Comparison of ENCODE assay signal across 1 cellular context in the genomic region with DNA sequence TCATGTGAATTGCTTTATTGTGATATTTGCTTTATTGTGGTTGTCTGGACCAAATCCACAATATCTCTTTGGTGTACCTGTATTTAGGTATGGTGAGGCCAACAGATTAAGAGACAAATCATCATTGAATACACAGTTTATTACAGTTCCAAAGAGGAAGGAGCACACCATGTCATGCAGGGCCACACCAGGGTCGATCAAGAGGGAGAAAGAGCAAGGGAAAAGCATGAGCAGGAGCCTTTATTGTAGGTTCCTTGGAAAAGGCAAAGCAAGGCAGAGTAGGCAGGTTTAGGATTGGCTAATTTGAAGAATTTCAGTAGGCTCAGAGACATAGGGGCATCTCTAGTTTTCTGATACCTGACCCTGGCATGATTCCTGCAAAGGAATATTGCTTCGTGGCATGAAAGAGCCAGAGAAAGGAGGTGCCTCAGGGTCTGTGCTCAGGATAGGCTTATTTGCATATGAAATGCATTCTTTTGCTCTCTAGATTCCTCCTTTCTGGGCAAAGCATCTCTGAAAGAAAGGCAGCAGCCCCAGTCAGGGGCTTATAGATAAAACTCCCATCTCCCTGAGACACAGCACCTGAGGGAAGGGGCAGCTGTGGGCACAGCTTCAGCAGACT.
TF ChIP-seq lines count a peak whose summit lies in the region.

No MANE protein-coding gene starts in this region.

TF ChIP-seq in GM23338, 12 proteins besides CTCF, POLR2A, EP300 and RAD21 (continued from another document):
- TF ChIP-seq, protein P1, sequence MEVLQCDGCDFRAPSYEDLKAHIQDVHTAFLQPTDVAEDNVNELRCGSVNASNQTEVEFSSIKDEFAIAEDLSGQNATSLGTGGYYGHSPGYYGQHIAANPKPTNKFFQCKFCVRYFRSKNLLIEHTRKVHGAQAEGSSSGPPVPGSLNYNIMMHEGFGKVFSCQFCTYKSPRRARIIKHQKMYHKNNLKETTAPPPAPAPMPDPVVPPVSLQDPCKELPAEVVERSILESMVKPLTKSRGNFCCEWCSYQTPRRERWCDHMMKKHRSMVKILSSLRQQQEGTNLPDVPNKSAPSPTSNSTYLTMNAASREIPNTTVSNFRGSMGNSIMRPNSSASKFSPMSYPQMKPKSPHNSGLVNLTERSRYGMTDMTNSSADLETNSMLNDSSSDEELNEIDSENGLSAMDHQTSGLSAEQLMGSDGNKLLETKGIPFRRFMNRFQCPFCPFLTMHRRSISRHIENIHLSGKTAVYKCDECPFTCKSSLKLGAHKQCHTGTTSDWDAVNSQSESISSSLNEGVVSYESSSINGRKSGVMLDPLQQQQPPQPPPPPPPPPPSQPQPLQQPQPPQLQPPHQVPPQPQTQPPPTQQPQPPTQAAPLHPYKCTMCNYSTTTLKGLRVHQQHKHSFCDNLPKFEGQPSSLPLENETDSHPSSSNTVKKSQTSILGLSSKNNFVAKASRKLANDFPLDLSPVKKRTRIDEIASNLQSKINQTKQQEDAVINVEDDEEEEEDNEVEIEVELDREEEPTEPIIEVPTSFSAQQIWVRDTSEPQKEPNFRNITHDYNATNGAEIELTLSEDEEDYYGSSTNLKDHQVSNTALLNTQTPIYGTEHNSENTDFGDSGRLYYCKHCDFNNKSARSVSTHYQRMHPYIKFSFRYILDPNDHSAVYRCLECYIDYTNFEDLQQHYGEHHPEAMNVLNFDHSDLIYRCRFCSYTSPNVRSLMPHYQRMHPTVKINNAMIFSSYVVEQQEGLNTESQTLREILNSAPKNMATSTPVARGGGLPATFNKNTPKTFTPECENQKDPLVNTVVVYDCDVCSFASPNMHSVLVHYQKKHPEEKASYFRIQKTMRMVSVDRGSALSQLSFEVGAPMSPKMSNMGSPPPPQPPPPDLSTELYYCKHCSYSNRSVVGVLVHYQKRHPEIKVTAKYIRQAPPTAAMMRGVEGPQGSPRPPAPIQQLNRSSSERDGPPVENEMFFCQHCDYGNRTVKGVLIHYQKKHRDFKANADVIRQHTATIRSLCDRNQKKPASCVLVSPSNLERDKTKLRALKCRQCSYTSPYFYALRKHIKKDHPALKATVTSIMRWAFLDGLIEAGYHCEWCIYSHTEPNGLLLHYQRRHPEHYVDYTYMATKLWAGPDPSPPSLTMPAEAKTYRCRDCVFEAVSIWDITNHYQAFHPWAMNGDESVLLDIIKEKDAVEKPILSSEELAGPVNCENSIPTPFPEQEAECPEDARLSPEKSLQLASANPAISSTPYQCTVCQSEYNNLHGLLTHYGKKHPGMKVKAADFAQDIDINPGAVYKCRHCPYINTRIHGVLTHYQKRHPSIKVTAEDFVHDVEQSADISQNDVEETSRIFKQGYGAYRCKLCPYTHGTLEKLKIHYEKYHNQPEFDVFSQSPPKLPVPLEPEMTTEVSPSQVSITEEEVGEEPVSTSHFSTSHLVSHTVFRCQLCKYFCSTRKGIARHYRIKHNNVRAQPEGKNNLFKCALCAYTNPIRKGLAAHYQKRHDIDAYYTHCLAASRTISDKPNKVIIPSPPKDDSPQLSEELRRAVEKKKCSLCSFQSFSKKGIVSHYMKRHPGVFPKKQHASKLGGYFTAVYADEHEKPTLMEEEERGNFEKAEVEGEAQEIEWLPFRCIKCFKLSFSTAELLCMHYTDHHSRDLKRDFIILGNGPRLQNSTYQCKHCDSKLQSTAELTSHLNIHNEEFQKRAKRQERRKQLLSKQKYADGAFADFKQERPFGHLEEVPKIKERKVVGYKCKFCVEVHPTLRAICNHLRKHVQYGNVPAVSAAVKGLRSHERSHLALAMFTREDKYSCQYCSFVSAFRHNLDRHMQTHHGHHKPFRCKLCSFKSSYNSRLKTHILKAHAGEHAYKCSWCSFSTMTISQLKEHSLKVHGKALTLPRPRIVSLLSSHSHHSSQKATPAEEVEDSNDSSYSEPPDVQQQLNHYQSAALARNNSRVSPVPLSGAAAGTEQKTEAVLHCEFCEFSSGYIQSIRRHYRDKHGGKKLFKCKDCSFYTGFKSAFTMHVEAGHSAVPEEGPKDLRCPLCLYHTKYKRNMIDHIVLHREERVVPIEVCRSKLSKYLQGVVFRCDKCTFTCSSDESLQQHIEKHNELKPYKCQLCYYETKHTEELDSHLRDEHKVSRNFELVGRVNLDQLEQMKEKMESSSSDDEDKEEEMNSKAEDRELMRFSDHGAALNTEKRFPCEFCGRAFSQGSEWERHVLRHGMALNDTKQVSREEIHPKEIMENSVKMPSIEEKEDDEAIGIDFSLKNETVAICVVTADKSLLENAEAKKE (CRISPR knock-in tag; IDR thresholded peaks at IDR 0.05) = no peak
- no peak for TF ChIP-seq ZNF331 (CRISPR knock-in tag; IDR thresholded peaks at IDR 0.05; ENCODE audit: low read depth)
- TF ChIP-seq ZNF114 (CRISPR knock-in tag; IDR thresholded peaks at IDR 0.05) = no peak
- no peak for TF ChIP-seq NANOG (IDR thresholded peaks at IDR 0.05; ENCODE audit: borderline replicate concordance)
- no peak for TF ChIP-seq EZH2phosphoT487 (IDR thresholded peaks at IDR 0.05; ENCODE audit: unreplicated experiment)
- TF ChIP-seq, protein P2, sequence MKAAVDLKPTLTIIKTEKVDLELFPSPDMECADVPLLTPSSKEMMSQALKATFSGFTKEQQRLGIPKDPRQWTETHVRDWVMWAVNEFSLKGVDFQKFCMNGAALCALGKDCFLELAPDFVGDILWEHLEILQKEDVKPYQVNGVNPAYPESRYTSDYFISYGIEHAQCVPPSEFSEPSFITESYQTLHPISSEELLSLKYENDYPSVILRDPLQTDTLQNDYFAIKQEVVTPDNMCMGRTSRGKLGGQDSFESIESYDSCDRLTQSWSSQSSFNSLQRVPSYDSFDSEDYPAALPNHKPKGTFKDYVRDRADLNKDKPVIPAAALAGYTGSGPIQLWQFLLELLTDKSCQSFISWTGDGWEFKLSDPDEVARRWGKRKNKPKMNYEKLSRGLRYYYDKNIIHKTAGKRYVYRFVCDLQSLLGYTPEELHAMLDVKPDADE (IDR thresholded peaks at IDR 0.05) = no peak
TF ChIP-seq in GM23338: peak in this region for 0.
